ENCODE assay signal across 19 cellular contexts in the genomic region with DNA sequence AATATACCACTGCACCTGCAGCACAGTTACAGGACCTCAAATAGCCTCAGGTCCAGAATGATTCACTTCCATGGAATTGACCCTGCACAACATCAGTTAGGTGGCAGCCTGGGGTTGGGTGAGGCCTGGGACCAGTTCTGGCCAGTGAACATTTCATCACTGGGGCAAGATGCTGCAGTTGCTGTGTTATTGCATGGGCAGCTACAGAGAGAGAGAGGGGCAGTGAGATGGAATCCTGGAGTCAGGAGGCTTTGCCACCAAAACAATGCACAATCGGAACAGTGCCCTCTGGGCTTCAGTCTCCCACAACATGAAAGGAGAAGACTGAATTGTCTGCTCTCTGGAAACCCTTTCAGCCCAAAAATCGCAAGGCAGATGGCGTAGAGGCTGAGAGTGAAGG. TPM values are rescaled to one million over a fixed set of nuclear protein-coding genes. Genes with fewer than 3 reads are reported as not detected.
DNase-seq lines count a peak whose midpoint lies in the region; FAIRE-seq and TF ChIP-seq lines count a peak whose summit lies in the region.
"Had no signal": no experiment of that assay in that cellular context is flagged by ENCODE, and none has a peak within 500 bp of the region (broad histone marks: within the 10 kb centered on the region; RNA-seq: fewer than 3 reads in every experiment).

No MANE protein-coding gene starts in this region.

- H3K9ac ChIP-seq in GM23248: no peak overlapping the region

- no peaks in the 10 kb centered on the region for H3K79me2 ChIP-seq in GM23248 (ENCODE audit: insufficient read depth)

- no peak for FAIRE-seq in GM12891 (lab: Jason Lieb, UNC)

- peaks cover 20% of the 10 kb centered on the region for H3F3A ChIP-seq in GM23248 (ENCODE audit: insufficient read depth)

- intact Hi-C loops in head of caudate nucleus (cut with DNase I): no loop called here

- peaks cover 24% of the 10 kb centered on the region for H3K27me3 ChIP-seq in GM23248 (replicated peaks; ENCODE audit: insufficient read depth)
- H3K27me3 ChIP-seq: Peyer's patch, sigmoid colon had no signal

- TF ChIP-seq CTCF in HFFc6 (IDR thresholded peaks at IDR 0.05): no peak

- H3K4me2 ChIP-seq in GM23248 (ENCODE audit: unreplicated experiment): no peak overlapping the region

- H4K20me1 ChIP-seq in GM23248 (ENCODE audit: insufficient read depth): no peaks in the 10 kb centered on the region

- peaks cover 2% of the 10 kb centered on the region for H3K27me3 Mint-ChIP-seq in HFFc6 (ENCODE audit: insufficient read depth)
- H3K27me3 Mint-ChIP-seq: dendritic cell treated with granulocyte-macrophage colony-stimulating factor and Interleukin-4, amounts not matched to agents 40 ng/mL and 50 ng/mL, for 4 days had no signal

- no peaks in the 10 kb centered on the region for H3K9me3 Mint-ChIP-seq in HFFc6
- H3K9me3 Mint-ChIP-seq: CD14-positive monocyte; dendritic cell treated with granulocyte-macrophage colony-stimulating factor and Interleukin-4, amounts not matched to agents 40 ng/mL and 50 ng/mL, for 4 days had no signal

- in situ Hi-C loops in GM23248 (cut with MboI): no loop called here

- peaks cover 50% of the 10 kb centered on the region for H3K4me1 Mint-ChIP-seq in HFFc6 (ENCODE audit: low read depth)
- H3K4me1 Mint-ChIP-seq: CD14-positive monocyte had no signal

- TF ChIP-seq POLR2A in GM12891 (IDR thresholded peaks at IDR 0.05; ENCODE audit: low read depth, low read length): no peak

- no peaks in the 10 kb centered on the region for H3K9me2 ChIP-seq in GM23248 (ENCODE audit: insufficient read depth)

- peaks cover 12% of the 10 kb centered on the region for H3K4me1 ChIP-seq in GM23248 (ENCODE audit: insufficient read depth)
- H3K4me1 ChIP-seq: lower lobe of right lung, Peyer's patch had no signal

- 93 to 100% methylated on average over 3 of the region's 3 CpGs for WGBS in GM23248 (ENCODE audit: low coverage in 1 of 2, low lambda C conversion rate in 2 of 2, missing lambda C conversion rate in 2 of 2), 2 experiments

- H3K9me3 ChIP-seq in GM23248 (ENCODE audit: low read depth): no peaks in the 10 kb centered on the region
- H3K9me3 ChIP-seq: lower lobe of right lung, Peyer's patch, sigmoid colon had no signal

- no peaks in the 10 kb centered on the region for H3K36me3 ChIP-seq in GM23248 (ENCODE audit: low read depth)
- H3K36me3 ChIP-seq: lower lobe of right lung, Peyer's patch, sigmoid colon had no signal

- H2AFZ ChIP-seq in GM23248: no peak overlapping the region

- no peak overlapping the region for H3K27ac Mint-ChIP-seq in HFFc6
- H3K27ac Mint-ChIP-seq: dendritic cell treated with granulocyte-macrophage colony-stimulating factor and Interleukin-4, amounts not matched to agents 40 ng/mL and 50 ng/mL, for 4 days; T-helper 17 cell had no signal

- peaks cover 19% of the 10 kb centered on the region; the same call in 1 of the 2 replicates for H3K36me3 Mint-ChIP-seq in HFFc6 (ENCODE audit: low read depth)
- H3K36me3 Mint-ChIP-seq: CD14-positive monocyte had no signal

- H3K4me3 Mint-ChIP-seq in HFFc6: no peak overlapping the region
- H3K4me3 Mint-ChIP-seq: CD14-positive monocyte; dendritic cell treated with granulocyte-macrophage colony-stimulating factor and Interleukin-4, amounts not matched to agents 40 ng/mL and 50 ng/mL, for 4 days; T-helper 17 cell had no signal

- no peak overlapping the region for H3K4me3 ChIP-seq in GM23248
- H3K4me3 ChIP-seq: lower lobe of right lung, Peyer's patch, sigmoid colon had no signal

- DNase-seq in HFFc6 (peak; percentile 46), SW480 (ENCODE audit: low spot score) (peak; percentile 45), head of caudate nucleus (peak in 29 of 42 donors; percentile 5 to 73 (median 32)), superior temporal gyrus (ENCODE audit: extremely low spot score) (peak; percentile 76), GM12891 (ENCODE audit: insufficient read length, low spot score) (no peak), GM23248 (no peak), NCI-H748 treated with DMSO at 0.1 percent for 48 hours (lab: John Stamatoyannopoulos, UW) (no peak)
- DNase-seq: DMS79 treated with DMSO at 0.1 percent for 48 hours; Karpas-422; lower lobe of right lung; NCI-H1694 treated with DMSO at 0.1 percent for 48 hours; NCI-H524; Peyer's patch; sigmoid colon; stimulated activated naive CD4-positive, alpha-beta T cell; T-helper 17 cell had no signal

- no peak overlapping the region for H3K27ac ChIP-seq in GM23248
- H3K27ac ChIP-seq: HL-60, lower lobe of right lung, Peyer's patch, sigmoid colon had no signal

TF ChIP-seq in GM12891, 5 proteins besides CTCF, POLR2A, EP300 and RAD21:
- TF ChIP-seq POLR2AphosphoS5 (IDR thresholded peaks at IDR 0.05; ENCODE audit: low read depth, low read length): no peak
- TF ChIP-seq TAF1 (IDR thresholded peaks at IDR 0.05; ENCODE audit: low read depth, low read length): no peak
- TF ChIP-seq PAX5 (IDR thresholded peaks at IDR 0.05; ENCODE audit: insufficient read depth, low read length, severe bottlenecking): no peak
- no peak for TF ChIP-seq SPI1 (IDR thresholded peaks at IDR 0.05; ENCODE audit: low read depth, low read length)
- no peak for TF ChIP-seq POU2F2 (IDR thresholded peaks at IDR 0.05; ENCODE audit: low read depth, low read length)

RNA-seq across cellular contexts. Expression of a gene that starts 51.8 kb away (rescaled TPM):
- 10 to 100 TPM in 4 of 6 experiments, 1 to 10 TPM in 2; 9.3 to 12.9 (median 10.7) TPM for total RNA-seq in HFFc6 (2021; fragmentation: NEBNext Ultra II Directional; extraction: Animal tissue kit (Norgen Biotek cat#: 25700))
- not detected for polyA plus RNA-seq in GM12891 (2012; ENCODE audit: low read depth, missing spikeins)
- 1.1 and 1.5 TPM in 2 replicates for total RNA-seq in GM23248 (2014; rRNA removed; shearing (Covaris generic))
- polyA plus RNA-seq in GM23248 (2016; fragmentation: Nextera tagmentation; extraction: Ambion mirVana): 0.22 and 0.88 TPM in 2 replicates

Comparison
In these comparisons a context has a peak if more than half of its experiments do, and no peak if none do; other contexts are left out.
1. DNase-seq: peak in HFFc6 (single experiment), SW480 (single experiment), head of caudate nucleus (29 of 42) and superior temporal gyrus (single experiment); none in GM12891 (single experiment), GM23248 (single experiment) and NCI-H748 treated with DMSO at 0.1 percent for 48 hours (single experiment).